Comparison of ENCODE assay signal across 8 cellular contexts in genomic region chr7:140475747-140476333, GRCh38.
DNase-seq lines count a peak whose midpoint lies in the region; ATAC-seq and TF ChIP-seq lines count a peak whose summit lies in the region.

No MANE protein-coding gene starts in this region.

- 0 out of 2 replicates have a peak, but pooled peaks have one; percentile 19 for TF ChIP-seq CTCF in HEK293 (tag by site-specific recombination; IDR thresholded peaks at IDR 0.05)

- H3K36me3 ChIP-seq in HEK293 (ENCODE audit: control insufficient read depth in 2 of 2, insufficient read depth in 1 of 2, low read length in 2 of 2) = peaks cover 0 to 7% of the 10 kb centered on the region in 2 experiments; a peak in 2 of 3 replicates

- DNase-seq in D341Med (ENCODE audit: low spot score) = peak; percentile 50
- DNase-seq in NCI-H526 (lab: John Stamatoyannopoulos, UW) = peak; percentile 57 to 82
- peak; percentile 69 for DNase-seq in activated effector memory CD4-positive, alpha-beta T cell treated with anti-CD3 and anti-CD28 coated beads, Interleukin-2, amount 50 U/mL, for 16 hours
- peak; percentile 52 for DNase-seq in glomerular visceral epithelial cell (ENCODE audit: extremely low spot score)
- peak; percentile 21 to 37 for DNase-seq in stimulated activated CD4-positive, alpha-beta T cell treated with anti-CD3 and anti-CD28 coated beads, Interleukin-2, amount 100 ng/mL, for 48 hours
- DNase-seq in OCI-M2 (lab: John Stamatoyannopoulos, UW; ENCODE audit: unreplicated experiment) = no peak

- no peaks in the 10 kb centered on the region for H3K9me3 ChIP-seq in HEK293 (ENCODE audit: control insufficient read depth, insufficient read depth, low read depth, low read length)

- H3K4me1 ChIP-seq in HEK293 (ENCODE audit: control insufficient read depth, insufficient read depth, low read length) = peaks cover 3% of the 10 kb centered on the region; the same call in 1 of the 2 replicates

- ATAC-seq in HG02852 (IDR thresholded peaks at IDR 0.05; ENCODE audit: unreplicated experiment) = no peak

- no peak overlapping the region for H3K4me3 ChIP-seq in HEK293 (ENCODE audit: low read depth, low read length)

- CTCF ChIA-PET in HEK293 (lab: Yijun Ruan, JAX) = interaction anchor here (0.6 to 4.6 kb wide), 17 partner anchors 12 to 236 kb away, joined by 3 to 40 read pairs (median 4); no protein-coding TSS in a partner anchor

- POLR2A ChIA-PET in HEK293 (lab: Yijun Ruan, JAX) = interaction anchor here (0.6 kb wide), 1 partner anchor 75 kb away, joined by 4 read pairs; no protein-coding TSS in a partner anchor

- no peak overlapping the region for H3K27ac ChIP-seq in HEK293 (ENCODE audit: extremely low read depth, low read depth, low read length)

TF ChIP-seq in HEK293, 187 proteins besides CTCF, POLR2A, EP300 and RAD21:
- TF ChIP-seq ZNF10 (tag by site-specific recombination; IDR thresholded peaks at IDR 0.05) (no peak), ZEB2 (tag by site-specific recombination; IDR thresholded peaks at IDR 0.05) (peak; percentile 64), ZNF654 (tag by site-specific recombination; IDR thresholded peaks at IDR 0.05; ENCODE audit: low read depth) (peak; percentile 73), ZNF558 (tag by site-specific recombination; IDR thresholded peaks at IDR 0.05) (no peak), ZNF660 (tag by site-specific recombination; IDR thresholded peaks at IDR 0.05) (0 out of 2 replicates have a peak, but pooled peaks have one; percentile 28), ZNF777 (tag by site-specific recombination; IDR thresholded peaks at IDR 0.05; ENCODE audit: borderline replicate concordance) (no peak), ZNF148 (tag by site-specific recombination; IDR thresholded peaks at IDR 0.05; ENCODE audit: borderline replicate concordance) (no peak), ZNF2 (tag by site-specific recombination; IDR thresholded peaks at IDR 0.05) (0 out of 2 replicates have a peak, but pooled peaks have one; percentile 41), ZNF211 (tag by site-specific recombination; IDR thresholded peaks at IDR 0.05; ENCODE audit: low read depth) (no peak), ZNF146 (tag by site-specific recombination; IDR thresholded peaks at IDR 0.05) (no peak), KLF10 (tag by site-specific recombination; IDR thresholded peaks at IDR 0.05) (no peak), ZNF624 (tag by site-specific recombination; IDR thresholded peaks at IDR 0.05) (no peak), HOXD13 (CRISPR knock-in tag; IDR thresholded peaks at IDR 0.05; ENCODE audit: borderline replicate concordance) (no peak), ZNF16 (tag by site-specific recombination; IDR thresholded peaks at IDR 0.05; ENCODE audit: low read depth) (no peak), ZBTB48 (tag by site-specific recombination; IDR thresholded peaks at IDR 0.05) (no peak), TSHZ1 (tag by site-specific recombination; IDR thresholded peaks at IDR 0.05; ENCODE audit: borderline replicate concordance) (no peak), ZNF341 (tag by site-specific recombination; IDR thresholded peaks at IDR 0.05; ENCODE audit: low read depth) (no peak), ZNF707 (tag by site-specific recombination; IDR thresholded peaks at IDR 0.05) (no peak), YY2 (tag by site-specific recombination; IDR thresholded peaks at IDR 0.05) (no peak), ZNF600 (tag by site-specific recombination; IDR thresholded peaks at IDR 0.05) (no peak), ZNF488 (tag by site-specific recombination; IDR thresholded peaks at IDR 0.05) (no peak), ZNF26 (tag by site-specific recombination; IDR thresholded peaks at IDR 0.05) (no peak)
